Comparison of ENCODE assay signal across 19 cellular contexts in the genomic region with DNA sequence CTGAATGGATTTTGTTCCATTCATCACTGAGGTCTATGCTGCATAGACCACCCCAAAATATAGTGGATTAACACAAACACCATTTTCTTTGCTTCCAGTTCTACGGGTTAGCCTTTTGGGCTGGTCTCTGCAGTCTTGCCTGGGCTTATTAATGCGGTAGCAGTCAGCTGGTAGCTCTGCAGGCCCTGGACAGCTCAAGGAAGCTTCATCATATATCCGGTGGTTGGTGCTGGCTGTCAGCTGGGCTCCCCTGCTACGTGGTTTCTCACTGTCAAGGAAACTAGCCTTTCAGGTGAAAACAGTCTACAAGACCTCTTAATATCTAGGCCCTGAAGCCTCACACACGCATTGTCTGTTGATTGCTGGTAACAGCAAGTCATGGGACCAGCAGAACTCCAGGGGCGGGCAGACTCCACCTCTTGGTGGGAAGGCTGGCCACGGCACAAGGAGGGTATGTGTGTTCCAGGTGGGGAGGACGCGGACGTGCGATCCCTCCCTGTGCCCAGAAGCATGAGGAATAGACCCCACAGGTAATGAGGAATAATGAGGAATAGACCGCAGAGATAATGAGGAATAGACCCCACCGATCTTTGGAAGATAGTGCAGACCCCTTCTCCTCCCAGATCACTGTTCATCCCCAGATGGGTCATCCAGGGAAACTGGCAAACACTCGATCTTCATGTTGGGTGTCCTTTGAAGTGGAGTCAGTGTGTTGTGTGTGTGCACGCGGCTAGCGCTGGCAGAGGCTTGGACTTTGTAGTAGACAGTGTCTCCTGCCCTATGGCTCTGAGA. TPM values are rescaled to one million over a fixed set of nuclear protein-coding genes. Genes with fewer than 3 reads are reported as not detected.
DNase-seq lines count a peak whose midpoint lies in the region; ATAC-seq and TF ChIP-seq lines count a peak whose summit lies in the region.
"Had no signal": no experiment of that assay in that cellular context is flagged by ENCODE, and none has a peak within 500 bp of the region (broad histone marks: within the 10 kb centered on the region; RNA-seq: fewer than 3 reads in every experiment).

No MANE protein-coding gene starts in this region.

- H3K27me3 Mint-ChIP-seq in endodermal cell (ENCODE audit: insufficient read depth) (no peaks in the 10 kb centered on the region), nephron progenitor cell (ENCODE audit: low read depth, poor library complexity) (no peaks in the 10 kb centered on the region)

- H3K4me1 ChIP-seq in right atrium auricular region (peaks cover 0 to 56% of the 10 kb centered on the region in 2 donors), endodermal cell (ENCODE audit: control insufficient read depth, insufficient read depth, low read length) (peaks cover under 1% of the 10 kb centered on the region), body of pancreas (peaks cover 7% of the 10 kb centered on the region)
- H3K4me1 ChIP-seq: SJSA1 had no signal

- H3K4me1 Mint-ChIP-seq in endodermal cell (peaks cover 37% of the 10 kb centered on the region), nephron progenitor cell (peaks cover 49% of the 10 kb centered on the region)
- H3K4me1 Mint-ChIP-seq: CD14-positive monocyte had no signal

- H3K4me3 Mint-ChIP-seq in endodermal cell (no peak overlapping the region), nephron progenitor cell (no peak overlapping the region)
- H3K4me3 Mint-ChIP-seq: CD14-positive monocyte had no signal

- no peak for TF ChIP-seq POLR2A in body of pancreas (IDR thresholded peaks at IDR 0.05)

- no peaks in the 10 kb centered on the region for H3K36me3 ChIP-seq in right atrium auricular region
- H3K36me3 ChIP-seq in endodermal cell (ENCODE audit: control insufficient read depth, insufficient read depth, low read length), result no peaks in the 10 kb centered on the region
- no peaks in the 10 kb centered on the region for H3K36me3 ChIP-seq in body of pancreas (replicated peaks in 1 of 2; ENCODE audit: insufficient read depth in 1 of 2, low read depth in 2 of 2)
- H3K36me3 ChIP-seq: SJSA1 had no signal

- H3K27ac ChIP-seq in right atrium auricular region, result peak overlapping the region; percentile 54
- H3K27ac ChIP-seq in endodermal cell (ENCODE audit: low read depth, low read length), result peak overlapping the region; percentile 55
- H3K27ac ChIP-seq in body of pancreas, result no peak overlapping the region
- H3K27ac ChIP-seq: RWPE1, SJSA1 had no signal

- DNase-seq in right atrium auricular region (ENCODE audit: low spot score), result no peak
- DNase-seq in left cardiac atrium, result no peak
- DNase-seq in endodermal cell, result no peak
- no peak for DNase-seq in nephron progenitor cell
- no peak for DNase-seq in body of pancreas
- no peak for DNase-seq in GF-D8 (lab: John Stamatoyannopoulos, UW)
- DNase-seq: COR-L47, HCEC 1CT, KG1, NCI-H1092, NCI-H146, NCI-H2081, NCI-H510A, NCI-H774, PC-3 had no signal

- peaks cover 6% of the 10 kb centered on the region for H3K9me3 Mint-ChIP-seq in endodermal cell
- no peaks in the 10 kb centered on the region for H3K9me3 Mint-ChIP-seq in nephron progenitor cell
- H3K9me3 Mint-ChIP-seq: CD14-positive monocyte had no signal

- no peak overlapping the region for H3K9ac ChIP-seq in endodermal cell (ENCODE audit: extremely low read depth, low read length, poor library complexity, severe bottlenecking)

- H3K36me3 Mint-ChIP-seq in endodermal cell (ENCODE audit: low read depth) (peaks cover 23% of the 10 kb centered on the region), nephron progenitor cell (ENCODE audit: low read depth) (peaks cover 14% of the 10 kb centered on the region)
- H3K36me3 Mint-ChIP-seq: CD14-positive monocyte had no signal

- H3K4me3 ChIP-seq in right atrium auricular region, result no peak overlapping the region
- no peak overlapping the region for H3K4me3 ChIP-seq in endodermal cell (ENCODE audit: low read length)
- H3K4me3 ChIP-seq in body of pancreas, result no peak overlapping the region
- H3K4me3 ChIP-seq: SJSA1 had no signal

- H3K27me3 ChIP-seq in right atrium auricular region (no peaks in the 10 kb centered on the region), endodermal cell (ENCODE audit: control insufficient read depth, insufficient read depth, low read length, poor library complexity, severe bottlenecking) (no peaks in the 10 kb centered on the region), body of pancreas (no peaks in the 10 kb centered on the region)
- H3K27me3 ChIP-seq: SJSA1 had no signal

- H3K9me3 ChIP-seq in right atrium auricular region (no peaks in the 10 kb centered on the region), endodermal cell (ENCODE audit: control insufficient read depth, low read length) (no peaks in the 10 kb centered on the region), body of pancreas (no peaks in the 10 kb centered on the region)
- H3K9me3 ChIP-seq: SJSA1 had no signal

- no peak for ATAC-seq in left cardiac atrium
- ATAC-seq in body of pancreas, result no peak
- no peak for ATAC-seq in GM21381 (IDR thresholded peaks at IDR 0.05; ENCODE audit: unreplicated experiment)
- ATAC-seq: PC-3 had no signal

- TF ChIP-seq CTCF in right atrium auricular region (IDR thresholded peaks at IDR 0.05) (no peak), endodermal cell (conservative IDR thresholded peaks at IDR 0.05) (no peak), nephron progenitor cell (IDR thresholded peaks at IDR 0.05) (no peak), body of pancreas (IDR thresholded peaks at IDR 0.05) (no peak)

- H3K27ac Mint-ChIP-seq in endodermal cell (peak overlapping the region; percentile 20), nephron progenitor cell (peak overlapping the region; percentile 29)
- H3K27ac Mint-ChIP-seq: CD14-positive monocyte had no signal

- WGBS in endodermal cell (ENCODE audit: insufficient coverage in 1 of 2, insufficient read length in 1 of 2), 2 experiments, result 84 to 89% methylated on average over 13 to 17 of the region's 17 CpGs
- WGBS in body of pancreas, 2 donors, result 93 to 94% methylated on average over 17 of the region's 17 CpGs

- intact Hi-C loops in left cardiac atrium (cut with DNase I), result no loop called here
- intact Hi-C loops in body of pancreas (cut with DNase I), result no loop called here

RNA-seq across cellular contexts. Expression of gene TSPAN9, which starts 13.3 kb away (rescaled TPM):
- 100 to 1,000 TPM; 103 to 185 TPM for total RNA-seq in right atrium auricular region
- total RNA-seq in left cardiac atrium, result 100 to 1,000 TPM; 125 to 201 TPM
- 10 to 100 TPM; 31.9 to 80.8 TPM for total RNA-seq in endodermal cell
- polyA plus RNA-seq in endodermal cell (2013, experiment 1 of 2), result 18.8 TPM
- polyA plus RNA-seq in endodermal cell (2013, experiment 2 of 2), result 19.0 TPM
- 10 to 100 TPM; 14.0 to 18.5 TPM for total RNA-seq in body of pancreas

Comparison
In these comparisons a context has a peak if more than half of its experiments do, and no peak if none do; other contexts are left out.
1. H3K27ac ChIP-seq: peak in right atrium auricular region (2 of 2) and endodermal cell (single experiment); none in body of pancreas (0 of 4).